In genomic region chr15:39580117-39580629, GRCh38 we compare ENCODE assay signal across 7 cellular contexts. TPM values are rescaled to one million over a fixed set of nuclear protein-coding genes. Genes with fewer than 3 reads are reported as not detected.
DNase-seq lines count a peak whose midpoint lies in the region; ATAC-seq, FAIRE-seq and TF ChIP-seq lines count a peak whose summit lies in the region.

No MANE protein-coding gene starts in this region.

- peak; percentile 92 for ATAC-seq in GM18505 (IDR thresholded peaks at IDR 0.05; ENCODE audit: unreplicated experiment)
- peak; percentile 89 for ATAC-seq in HG03039 (IDR thresholded peaks at IDR 0.05; ENCODE audit: unreplicated experiment)
- peak; percentile 77 to 80 for ATAC-seq in activated CD4-positive, CD25-positive, alpha-beta regulatory T cell treated with anti-CD3 and anti-CD28 coated beads, Interleukin-2, amount 50 U/mL, for 24 hours

- peak overlapping the region; percentile 93 for H3K27ac ChIP-seq in keratinocyte (ENCODE audit: control insufficient read depth, insufficient read depth, low read length)

- H3K9me1 ChIP-seq in keratinocyte (ENCODE audit: control insufficient read depth, extremely low read depth, insufficient read depth, low read length): no peaks in the 10 kb centered on the region

- H3K79me2 ChIP-seq in keratinocyte (ENCODE audit: control insufficient read depth, insufficient read depth, low read length): peaks cover 29% of the 10 kb centered on the region

- peak overlapping the region; percentile 98 for H3K4me2 ChIP-seq in keratinocyte (ENCODE audit: control insufficient read depth, extremely low read depth, insufficient read depth, low read depth, low read length)

- peaks cover 18 to 31% of the 10 kb centered on the region in 2 experiments for H3K36me3 ChIP-seq in keratinocyte (ENCODE audit: control insufficient read depth in 2 of 2, extremely low read depth in 1 of 2, insufficient read depth in 2 of 2, low read length in 2 of 2)

- no peaks in the 10 kb centered on the region for H3K9me3 ChIP-seq in keratinocyte (ENCODE audit: control insufficient read depth, low read depth, low read length)

- no peak for TF ChIP-seq POLR2A in GM18505 (IDR thresholded peaks at IDR 0.05; ENCODE audit: borderline replicate concordance, extremely low read depth, insufficient read depth, insufficient read length)

- peak overlapping the region; percentile 60 to 82 (median 65) for H3K4me3 ChIP-seq in keratinocyte (ENCODE audit: control insufficient read depth in 2 of 3, extremely low read depth in 1 of 3, insufficient read depth in 2 of 3, low read depth in 1 of 3, low read length in 3 of 3)

- peaks cover 37% of the 10 kb centered on the region for H4K20me1 ChIP-seq in keratinocyte (ENCODE audit: control insufficient read depth, extremely low read depth, insufficient read depth, low read length)

- peak; percentile 77 to 93 (median 81) for TF ChIP-seq CTCF in keratinocyte (optimal IDR thresholded peaks at IDR 0.05 in 1 of 3, IDR thresholded peaks at IDR 0.05 in 1 of 3, conservative IDR thresholded peaks at IDR 0.05 in 1 of 3; ENCODE audit: extremely low read depth in 1 of 3, insufficient read depth in 2 of 3, low read length in 3 of 3)

- H2AFZ ChIP-seq in keratinocyte (ENCODE audit: control insufficient read depth, low read length): no peak overlapping the region

- peak overlapping the region; percentile 82 for H3K9ac ChIP-seq in keratinocyte (ENCODE audit: control insufficient read depth, extremely low read depth, insufficient read depth, low read length)

- DNase-seq in NCI-H2227 (lab: John Stamatoyannopoulos, UW; ENCODE audit: unreplicated experiment): peak; percentile 82
- peak; percentile 76 for DNase-seq in central memory CD4-positive, alpha-beta T cell
- DNase-seq in keratinocyte (ENCODE audit: low read depth, low spot score): peak; percentile 45
- peak; percentile 87 for DNase-seq in stimulated activated CD4-positive, alpha-beta T cell treated with anti-CD3 and anti-CD28 coated beads, Interleukin-12 subunit alpha, Interleukin-12 subunit beta, amount 100 ng/mL, for 4 hours

- H3K4me1 ChIP-seq in keratinocyte (ENCODE audit: control insufficient read depth, extremely low read depth, insufficient read depth, low read length): peaks cover 28% of the 10 kb centered on the region

- dilution Hi-C loops in keratinocyte (cut with MboI; ENCODE audit: extremely low pct_ligation_motif_present, low sequenced_read_pairs): no loop called here

- H3K27me3 ChIP-seq in keratinocyte (ENCODE audit: control insufficient read depth, extremely low read depth, insufficient read depth, low read length): no peaks in the 10 kb centered on the region

- FAIRE-seq in keratinocyte (lab: Jason Lieb, UNC): no peak

RNA-seq across cellular contexts. Expression of gene THBS1, which starts 0.7 kb away (rescaled TPM):
- 585 to 1,976 TPM (median 789 TPM) in 3 replicates for polyA plus RNA-seq in keratinocyte
- polyA plus RNA-seq in keratinocyte (2011; ENCODE audit: low read depth): 224 TPM
- polyA plus RNA-seq in keratinocyte (2011; cell fraction: cytosol; rRNA removed): 250 and 267 TPM in 2 replicates
- 2,729 and 2,799 TPM in 2 replicates for polyA plus RNA-seq in keratinocyte (2011; cell fraction: nucleus; rRNA removed)
- polyA plus RNA-seq in keratinocyte (2012; ENCODE audit: low replicate concordance): 152 and 2,223 TPM in 2 replicates
- 2,799 to 14,102 TPM (median 5,100 TPM) in 3 replicates for polyA minus RNA-seq in keratinocyte
- polyA minus RNA-seq in keratinocyte (2011; cell fraction: cytosol; rRNA and poly(A)+ RNA removed): 2,733 TPM
- polyA minus RNA-seq in keratinocyte (2011; cell fraction: nucleus; rRNA and poly(A)+ RNA removed): 7,793 and 10,292 TPM in 2 replicates

Comparison
In these comparisons a context has a peak if more than half of its experiments do, and no peak if none do; other contexts are left out.
1. Peak in every context shown above with its lines: DNase-seq, ATAC-seq, H3K4me3 ChIP-seq and H3K27ac ChIP-seq.